Comparison of ENCODE assay signal across 24 cellular contexts in genomic region chr14:30588873-30589272, GRCh38. TPM values are rescaled to one million over a fixed set of nuclear protein-coding genes. Genes with fewer than 3 reads are reported as not detected.
DNase-seq lines count a peak whose midpoint lies in the region; ATAC-seq, FAIRE-seq and TF ChIP-seq lines count a peak whose summit lies in the region.
"Had no signal": no experiment of that assay in that cellular context is flagged by ENCODE, and none has a peak within 500 bp of the region (broad histone marks: within the 10 kb centered on the region; RNA-seq: fewer than 3 reads in every experiment).

No MANE protein-coding gene starts in this region.

- peak; percentile 75 for FAIRE-seq in islet of Langerhans (lab: Jason Lieb, UNC)
- FAIRE-seq: GM19239, K562 had no signal

- no peaks in the 10 kb centered on the region for H3K27me3 Mint-ChIP-seq in activated T-cell treated with anti-CD3 and anti-CD28 coated beads, Interleukin-2, amount 50 U/mL, for 72 hours (ENCODE audit: low read depth)
- H3K27me3 Mint-ChIP-seq in CD4-positive, alpha-beta T cell = no peaks in the 10 kb centered on the region
- no peaks in the 10 kb centered on the region for H3K27me3 Mint-ChIP-seq in T-helper 17 cell
- H3K27me3 Mint-ChIP-seq: CD4-positive, CD25-positive, alpha-beta regulatory T cell had no signal

- intact Hi-C loops in CD4-positive, alpha-beta T cell (cut with DNase I, micrococcal nuclease) = no loop called here

- ATAC-seq in activated T-cell treated with anti-CD3 and anti-CD28 coated beads, Interleukin-2, amount 50 U/mL, for 72 hours (replicated peaks in 1 of 2) = no peak
- ATAC-seq in CD4-positive, alpha-beta T cell (ENCODE audit: poor library complexity) = no peak
- ATAC-seq in T-helper 17 cell (no peak), HG02973 (IDR thresholded peaks at IDR 0.05; ENCODE audit: unreplicated experiment) (no peak)
- ATAC-seq: HCT116, K562, PC-3, SK-N-SH treated with all-trans-retinoic acid at 6 μM for 48 hours had no signal

- H3K36me3 Mint-ChIP-seq in activated T-cell treated with anti-CD3 and anti-CD28 coated beads, Interleukin-2, amount 50 U/mL, for 72 hours (ENCODE audit: insufficient read depth in 2 of 2) = peaks cover 15 to 30% of the 10 kb centered on the region in 2 donors
- peaks cover 91% of the 10 kb centered on the region for H3K36me3 Mint-ChIP-seq in CD4-positive, alpha-beta T cell (ENCODE audit: low read depth)
- peaks cover 10% of the 10 kb centered on the region for H3K36me3 Mint-ChIP-seq in T-helper 17 cell (ENCODE audit: low read depth)

- DNase-seq in activated T-cell treated with anti-CD3 and anti-CD28 coated beads, Interleukin-2, amount 50 U/mL, for 72 hours = no peak
- DNase-seq in activated T-cell treated with anti-CD3 and anti-CD28 coated beads, Interleukin-2, amount 50 U/mL, for 1 hour = no peak
- no peak for DNase-seq in CD4-positive, alpha-beta T cell
- DNase-seq in T-helper 17 cell = no peak
- DNase-seq in NOMO-1 treated with dmso at 0.1 percent for 144 hours (lab: John Stamatoyannopoulos, UW; ENCODE audit: unreplicated experiment) = no peak
- no peak for DNase-seq in activated CD4-positive, CD25-positive, alpha-beta regulatory T cell treated with anti-CD3 and anti-CD28 coated beads, Interleukin-2, amount 50 U/mL, for 72 hours
- DNase-seq: CD4-positive, CD25-positive, alpha-beta regulatory T cell; COR-L47; Kasumi-1; NCI-H1105 treated with DMSO at 0.1 percent for 48 hours; NCI-H146; NCI-H1930; NCI-H2107; NCI-H524; NCI-H748 treated with DMSO at 0.1 percent for 48 hours; PC-3; SJCRH30 had no signal

- H3K9me3 ChIP-seq in CD4-positive, alpha-beta T cell (ENCODE audit: control insufficient read depth, low read length) = no peaks in the 10 kb centered on the region
- no peaks in the 10 kb centered on the region for H3K9me3 ChIP-seq in T-helper 17 cell (ENCODE audit: control insufficient read depth, low read length, poor library complexity, severe bottlenecking)

- POLR2A ChIA-PET in CD4-positive, alpha-beta T cell (lab: Charles Lee) = no interaction called here

- no peak overlapping the region for H3K4me3 Mint-ChIP-seq in activated T-cell treated with anti-CD3 and anti-CD28 coated beads, Interleukin-2, amount 50 U/mL, for 72 hours
- H3K4me3 Mint-ChIP-seq in CD4-positive, alpha-beta T cell = no peak overlapping the region
- peak overlapping the region; percentile 32 for H3K4me3 Mint-ChIP-seq in T-helper 17 cell
- H3K4me3 Mint-ChIP-seq: CD4-positive, CD25-positive, alpha-beta regulatory T cell had no signal

- peak overlapping the region; percentile 92 for H3K27ac Mint-ChIP-seq in activated T-cell treated with anti-CD3 and anti-CD28 coated beads, Interleukin-2, amount 50 U/mL, for 72 hours
- peak overlapping the region; percentile 17 for H3K27ac Mint-ChIP-seq in CD4-positive, alpha-beta T cell
- H3K27ac Mint-ChIP-seq in T-helper 17 cell = no peak overlapping the region

- TF ChIP-seq CTCF in CD4-positive, alpha-beta T cell (IDR thresholded peaks at IDR 0.05) = no peak

- CTCF ChIA-PET in CD4-positive, alpha-beta T cell (lab: Charles Lee) = no interaction called here

- H3K4me1 Mint-ChIP-seq in activated T-cell treated with anti-CD3 and anti-CD28 coated beads, Interleukin-2, amount 50 U/mL, for 72 hours (ENCODE audit: low read depth) = peaks cover 7% of the 10 kb centered on the region
- H3K4me1 Mint-ChIP-seq in CD4-positive, alpha-beta T cell (ENCODE audit: low read depth) = peaks cover 33% of the 10 kb centered on the region
- H3K4me1 Mint-ChIP-seq in T-helper 17 cell = peaks cover 9% of the 10 kb centered on the region

- no peaks in the 10 kb centered on the region for H3K27me3 ChIP-seq in CD4-positive, alpha-beta T cell (ENCODE audit: control insufficient read depth, insufficient read depth, low read length)
- H3K27me3 ChIP-seq: BLaER1, SJCRH30 had no signal

- H3K9me3 Mint-ChIP-seq in activated T-cell treated with anti-CD3 and anti-CD28 coated beads, Interleukin-2, amount 50 U/mL, for 72 hours = peaks cover 2 to 6% of the 10 kb centered on the region in 2 donors
- peaks cover 7% of the 10 kb centered on the region for H3K9me3 Mint-ChIP-seq in CD4-positive, alpha-beta T cell

- no peak overlapping the region for H3K27ac ChIP-seq in CD4-positive, alpha-beta T cell (ENCODE audit: low read depth, low read length)
- H3K27ac ChIP-seq: BLaER1, SJCRH30 had no signal

RNA-seq across cellular contexts. Expression of gene G2E3, which starts 29.9 kb away (rescaled TPM):
- 10 to 100 TPM; 31.6 to 37.0 TPM for total RNA-seq in activated T-cell treated with anti-CD3 and anti-CD28 coated beads, Interleukin-2, amount 50 U/mL, for 72 hours
- 10 to 100 TPM; 23.8 to 24.3 TPM for total RNA-seq in CD4-positive, alpha-beta T cell
- 10 to 100 TPM; 25.0 to 27.7 TPM for total RNA-seq in T-helper 17 cell

RNA-seq across cellular contexts. Expression of gene SCFD1, which starts 33.2 kb away (rescaled TPM):
- total RNA-seq in activated T-cell treated with anti-CD3 and anti-CD28 coated beads, Interleukin-2, amount 50 U/mL, for 72 hours = 10 to 100 TPM; 63.8 to 64.0 TPM
- total RNA-seq in CD4-positive, alpha-beta T cell = 10 to 100 TPM; 59.0 to 63.6 TPM
- total RNA-seq in T-helper 17 cell = 10 to 100 TPM; 77.3 to 98.0 TPM
